ENCODE assay signal across 20 cellular contexts in the genomic region with DNA sequence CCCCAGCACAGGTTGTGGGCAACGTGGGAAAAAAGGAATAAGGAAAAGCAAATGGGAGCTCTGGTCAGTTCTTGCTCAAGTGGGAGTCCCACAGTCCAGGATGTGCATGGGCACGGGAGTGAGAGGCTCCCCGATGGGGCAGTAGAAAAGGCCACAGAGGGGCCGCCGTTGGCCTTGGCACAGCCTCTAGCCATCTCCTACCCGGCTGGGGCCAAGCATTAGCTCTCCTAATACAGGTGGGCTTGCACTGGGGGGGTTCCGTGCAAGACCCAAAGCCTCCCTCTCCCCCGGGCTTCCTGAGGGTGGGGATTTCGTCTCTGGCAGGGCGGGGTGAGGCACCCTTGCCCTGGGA.
"Had no signal": no experiment of that assay in that cellular context is flagged by ENCODE, and none has a peak within 500 bp of the region (broad histone marks: within the 10 kb centered on the region; RNA-seq: fewer than 3 reads in every experiment).

No MANE protein-coding gene starts in this region.

- DNase-seq: activated CD4-positive, alpha-beta T cell treated with anti-CD3 and anti-CD28 coated beads for 1 hour; activated CD4-positive, alpha-beta T cell treated with anti-CD3 and anti-CD28 coated beads, Interleukin-2, amount 50 U/mL, for 1 hour; activated CD8-positive, alpha-beta T cell treated with anti-CD3 and anti-CD28 coated beads, Interleukin-2, amount 10 ng/mL, durations not matched to agents 7 days and 5 days; activated naive CD4-positive, alpha-beta T cell treated with anti-CD3 and anti-CD28 coated beads, Interleukin-2, amount 10 ng/mL, durations not matched to agents 7 days and 5 days; activated T-cell treated with anti-CD3 and anti-CD28 coated beads, Interleukin-2, amount 50 U/mL, for 48 hours; amygdala; cerebellar nuclear complex; cortex of kidney; kidney glomerular epithelial cell; left ventricle myocardium inferior; ovary; stimulated activated CD4-positive, alpha-beta T cell treated with anti-CD3 and anti-CD28 coated beads, Interleukin-2, amount 100 ng/mL, for 24 hours; T-cell; upper lobe of left lung had no signal

- H3K4me3 ChIP-seq: left ventricle myocardium inferior, ovary, psoas muscle, right atrium auricular region, thoracic aorta, upper lobe of left lung had no signal

- H3K36me3 ChIP-seq: left ventricle myocardium inferior, ovary, right atrium auricular region, thoracic aorta, upper lobe of left lung had no signal

- H3K9me3 ChIP-seq: left ventricle myocardium inferior, ovary, psoas muscle, right atrium auricular region, thoracic aorta, upper lobe of left lung had no signal

- H3K27me3 ChIP-seq: ovary, right atrium auricular region, upper lobe of left lung had no signal

- H3K4me1 Mint-ChIP-seq: activated naive CD4-positive, alpha-beta T cell treated with anti-CD3 and anti-CD28 coated beads, Interleukin-2, amount 10 ng/mL, durations not matched to agents 7 days and 5 days; stimulated activated effector memory CD8-positive, alpha-beta T cell treated with anti-CD3 and anti-CD28 coated beads, Interleukin-12 subunit alpha, Interleukin-12 subunit beta, amount 100 ng/mL, for 72 hours; T-cell had no signal

- H3K9me3 Mint-ChIP-seq: activated naive CD4-positive, alpha-beta T cell treated with anti-CD3 and anti-CD28 coated beads, Interleukin-2, amount 10 ng/mL, durations not matched to agents 7 days and 5 days; natural killer cell treated with Interleukin-12 subunit alpha and Interleukin-12 subunit beta and Interleukin-15 and Interleukin-18, amount 100 ng/mL, for 72 hours; stimulated activated effector memory CD8-positive, alpha-beta T cell treated with anti-CD3 and anti-CD28 coated beads, Interleukin-12 subunit alpha, Interleukin-12 subunit beta, amount 100 ng/mL, for 72 hours; T-cell; T-helper 2 cell treated with Interferon-gamma antibody and Interleukin-4, amounts not matched to agents 5 μg/mL and 100 μg/mL, for 36 hours had no signal

- H3K4me1 ChIP-seq: left ventricle myocardium inferior, psoas muscle, right atrium auricular region, upper lobe of left lung had no signal

- H3K36me3 Mint-ChIP-seq: activated naive CD4-positive, alpha-beta T cell treated with anti-CD3 and anti-CD28 coated beads, Interleukin-2, amount 10 ng/mL, durations not matched to agents 7 days and 5 days; natural killer cell treated with Interleukin-12 subunit alpha and Interleukin-12 subunit beta and Interleukin-15 and Interleukin-18, amount 100 ng/mL, for 72 hours; stimulated activated effector memory CD8-positive, alpha-beta T cell treated with anti-CD3 and anti-CD28 coated beads, Interleukin-12 subunit alpha, Interleukin-12 subunit beta, amount 100 ng/mL, for 72 hours; T-cell had no signal

- H3K27ac ChIP-seq: left ventricle myocardium inferior, ovary, psoas muscle, right atrium auricular region, thoracic aorta, upper lobe of left lung had no signal

- H3K4me3 Mint-ChIP-seq: activated CD8-positive, alpha-beta T cell treated with anti-CD3 and anti-CD28 coated beads, Interleukin-2, amount 10 ng/mL, durations not matched to agents 7 days and 5 days; activated naive CD4-positive, alpha-beta T cell treated with anti-CD3 and anti-CD28 coated beads, Interleukin-2, amount 10 ng/mL, durations not matched to agents 7 days and 5 days; natural killer cell treated with Interleukin-12 subunit alpha and Interleukin-12 subunit beta and Interleukin-15 and Interleukin-18, amount 100 ng/mL, for 72 hours; stimulated activated effector memory CD8-positive, alpha-beta T cell treated with anti-CD3 and anti-CD28 coated beads, Interleukin-12 subunit alpha, Interleukin-12 subunit beta, amount 100 ng/mL, for 72 hours; T-cell; T-helper 2 cell treated with Interferon-gamma antibody and Interleukin-4, amounts not matched to agents 5 μg/mL and 100 μg/mL, for 36 hours had no signal

- H3K27ac Mint-ChIP-seq: activated CD8-positive, alpha-beta T cell treated with anti-CD3 and anti-CD28 coated beads, Interleukin-2, amount 10 ng/mL, durations not matched to agents 7 days and 5 days; activated naive CD4-positive, alpha-beta T cell treated with anti-CD3 and anti-CD28 coated beads, Interleukin-2, amount 10 ng/mL, durations not matched to agents 7 days and 5 days; natural killer cell treated with Interleukin-12 subunit alpha and Interleukin-12 subunit beta and Interleukin-15 and Interleukin-18, amount 100 ng/mL, for 72 hours; stimulated activated effector memory CD8-positive, alpha-beta T cell treated with anti-CD3 and anti-CD28 coated beads, Interleukin-12 subunit alpha, Interleukin-12 subunit beta, amount 100 ng/mL, for 72 hours; T-cell; T-helper 2 cell treated with Interferon-gamma antibody and Interleukin-4, amounts not matched to agents 5 μg/mL and 100 μg/mL, for 36 hours had no signal

- ATAC-seq: activated CD8-positive, alpha-beta T cell treated with anti-CD3 and anti-CD28 coated beads, Interleukin-2, amount 10 ng/mL, durations not matched to agents 7 days and 5 days; psoas muscle; stimulated activated effector memory CD8-positive, alpha-beta T cell treated with anti-CD3 and anti-CD28 coated beads, Interleukin-12 subunit alpha, Interleukin-12 subunit beta, amount 100 ng/mL, for 72 hours; T-cell had no signal
